ENCODE assay signal across 9 cellular contexts in genomic region chr19:14149509-14149994, GRCh38. TPM values are rescaled to one million over a fixed set of nuclear protein-coding genes. Genes with fewer than 3 reads are reported as not detected.
DNase-seq lines count a peak whose midpoint lies in the region; ATAC-seq, FAIRE-seq and TF ChIP-seq lines count a peak whose summit lies in the region.
"Had no signal": no experiment of that assay in that cellular context is flagged by ENCODE, and none has a peak within 500 bp of the region (broad histone marks: within the 10 kb centered on the region; RNA-seq: fewer than 3 reads in every experiment).

No MANE protein-coding gene starts in this region.

- DNase-seq in SK-N-SH (peak; percentile 77), astrocyte of the spinal cord (ENCODE audit: low read depth, low spot score) (peak; percentile 19), kidney (peak; percentile 94), Karpas-422 (no peak), NCI-H2081 treated with DMSO at 0.1 percent for 48 hours (lab: John Stamatoyannopoulos, UW) (no peak)
- peak; percentile 63 for DNase-seq in stimulated activated CD8-positive, alpha-beta memory T cell treated with anti-CD3 and anti-CD28 coated beads, Interleukin-4, amount 100 ng/mL, for 48 hours

- H3K9me3 ChIP-seq in SK-N-SH (no peaks in the 10 kb centered on the region), kidney (ENCODE audit: control insufficient read depth in 1 of 2, low read length in 2 of 2) (no peaks in the 10 kb centered on the region), Karpas-422 (ENCODE audit: low read length) (no peaks in the 10 kb centered on the region)

- TF ChIP-seq CTCF in SK-N-SH (IDR thresholded peaks at IDR 0.05) (no peak), astrocyte of the spinal cord (IDR thresholded peaks at IDR 0.05; ENCODE audit: low read depth, low read length) (no peak), kidney (IDR thresholded peaks at IDR 0.05; ENCODE audit: borderline replicate concordance, extremely low read depth, insufficient read depth) (no peak)

- intact Hi-C loops in kidney (cut with DNase I) = no loop called here

- H3K79me2 ChIP-seq in SK-N-SH (ENCODE audit: insufficient read depth) (no peaks in the 10 kb centered on the region), Karpas-422 (ENCODE audit: low read length) (no peaks in the 10 kb centered on the region)

- no peak for TF ChIP-seq EP300 in SK-N-SH (IDR thresholded peaks at IDR 0.05; ENCODE audit: borderline replicate concordance in 1 of 2, low read depth in 1 of 2, low read length in 1 of 2)

- H4K20me1 ChIP-seq in SK-N-SH (ENCODE audit: insufficient read depth) = no peaks in the 10 kb centered on the region
- peaks cover 22% of the 10 kb centered on the region; the same call in 1 of the 2 replicates for H4K20me1 ChIP-seq in Karpas-422 (ENCODE audit: insufficient read depth, low read depth, low read length)

- in situ Hi-C loops in astrocyte of the spinal cord (cut with HindIII; ENCODE audit: low sequenced_read_pairs) = no loop called here

- H3K27ac ChIP-seq in SK-N-SH (ENCODE audit: low read depth in 2 of 2, low read length in 1 of 2) = peak overlapping the region in 1 of 2 experiments; percentile 39; a peak in 1 of 4 replicates
- H3K27ac ChIP-seq in kidney (ENCODE audit: low read depth in 2 of 2, low read length in 2 of 2) = peak overlapping the region in 1 of 2 donors; percentile 30
- no peak overlapping the region for H3K27ac ChIP-seq in Karpas-422 (ENCODE audit: low read length)

- H3K9ac ChIP-seq in SK-N-SH (no peak overlapping the region), kidney (ENCODE audit: low read length in 2 of 2) (no peak overlapping the region), Karpas-422 (ENCODE audit: low read length) (no peak overlapping the region)

- FAIRE-seq in kidney (lab: Jason Lieb, UNC) = no peak
- FAIRE-seq: A204.1 had no signal

- H3K4me1 ChIP-seq in SK-N-SH (ENCODE audit: control insufficient read depth in 1 of 2, insufficient read depth in 2 of 2, low read depth in 1 of 2, low read length in 1 of 2) (peaks cover 0 to 26% of the 10 kb centered on the region in 2 experiments; a peak in 1 of 4 replicates), kidney (ENCODE audit: control insufficient read depth in 1 of 2, insufficient read depth in 1 of 2, low read depth in 1 of 2, low read length in 2 of 2) (peaks cover 0 to 14% of the 10 kb centered on the region in 2 donors), Karpas-422 (ENCODE audit: low read length) (no peaks in the 10 kb centered on the region)

- POLR2A ChIA-PET in SK-N-SH (lab: Yijun Ruan, JAX) = no interaction called here

- H2AFZ ChIP-seq in SK-N-SH (ENCODE audit: low read depth) (no peak overlapping the region), Karpas-422 (ENCODE audit: low read length) (no peak overlapping the region)

- CTCF ChIA-PET in SK-N-SH (lab: Yijun Ruan, JAX) = interaction anchor here (0.7 to 18.9 kb wide), 6 partner anchors 13 to 331 kb away, joined by 3 to 256 read pairs (median 7); partner anchors contain the start of gene ASF1B

- no peak for TF ChIP-seq RAD21 in SK-N-SH (IDR thresholded peaks at IDR 0.05; ENCODE audit: low read length)

- H3K9me2 ChIP-seq in SK-N-SH = no peaks in the 10 kb centered on the region
- H3K9me2 ChIP-seq in Karpas-422 (replicated peaks; ENCODE audit: insufficient read depth, low read length) = no peaks in the 10 kb centered on the region

- ATAC-seq in SK-N-SH treated with all-trans-retinoic acid at 6 μM for 48 hours = no peak
- ATAC-seq in HG03469 (IDR thresholded peaks at IDR 0.05; ENCODE audit: unreplicated experiment) = no peak

- peaks cover 2% of the 10 kb centered on the region for H3F3A ChIP-seq in SK-N-SH (replicated peaks; ENCODE audit: insufficient read depth)

- no peaks in the 10 kb centered on the region for H3K27me3 ChIP-seq in SK-N-SH (ENCODE audit: insufficient read depth)
- no peaks in the 10 kb centered on the region for H3K27me3 ChIP-seq in Karpas-422 (ENCODE audit: low read length)

- H3K36me3 ChIP-seq in SK-N-SH (replicated peaks in 1 of 2; ENCODE audit: control insufficient read depth in 1 of 2, insufficient read depth in 2 of 2, low read length in 1 of 2) = peaks cover 0 to 12% of the 10 kb centered on the region in 2 experiments
- no peaks in the 10 kb centered on the region for H3K36me3 ChIP-seq in kidney (ENCODE audit: control insufficient read depth in 1 of 2, insufficient read depth in 2 of 2, low read length in 2 of 2)
- no peaks in the 10 kb centered on the region for H3K36me3 ChIP-seq in Karpas-422 (ENCODE audit: insufficient read depth, low read length)

- H3K4me2 ChIP-seq in SK-N-SH (no peak overlapping the region), Karpas-422 (ENCODE audit: low read depth, low read length, poor library complexity, severe bottlenecking) (no peak overlapping the region)

- WGBS in SK-N-SH (ENCODE audit: low lambda C conversion rate) = 66% methylated on average over 14 of the region's 21 CpGs

- H3K4me3 ChIP-seq in SK-N-SH (ENCODE audit: low read depth in 2 of 2, low read length in 1 of 2) (no peak overlapping the region), astrocyte of the spinal cord (ENCODE audit: low read depth, low read length) (no peak overlapping the region), kidney (ENCODE audit: low read length in 2 of 2) (no peak overlapping the region), Karpas-422 (ENCODE audit: low read length) (no peak overlapping the region)

TF ChIP-seq in SK-N-SH, 30 proteins besides CTCF, POLR2A, EP300 and RAD21 (continues in another document):
- no peak for TF ChIP-seq FOXJ3 (CRISPR knock-in tag; IDR thresholded peaks at IDR 0.05)
- TF ChIP-seq MEF2A (IDR thresholded peaks at IDR 0.05; ENCODE audit: borderline replicate concordance, low read depth) = no peak
- TF ChIP-seq NRF1 (IDR thresholded peaks at IDR 0.05; ENCODE audit: low read depth, low read length) = no peak
- TF ChIP-seq RXRA (IDR thresholded peaks at IDR 0.05; ENCODE audit: borderline replicate concordance, low read depth) = no peak
- no peak for TF ChIP-seq ELF1 (IDR thresholded peaks at IDR 0.05)
- no peak for TF ChIP-seq POLR2AphosphoS5 (IDR thresholded peaks at IDR 0.05; ENCODE audit: low read depth, low read length)
- TF ChIP-seq SMC3 (IDR thresholded peaks at IDR 0.05; ENCODE audit: low read depth, low read length) = no peak
- TF ChIP-seq TEAD4 (IDR thresholded peaks at IDR 0.05; ENCODE audit: borderline replicate concordance, insufficient read depth) = no peak
- TF ChIP-seq SIN3A (IDR thresholded peaks at IDR 0.05; ENCODE audit: borderline replicate concordance, low read depth, low read length) = no peak

TF ChIP-seq in SK-N-SH treated with all-trans-retinoic acid at 6 μM for 48 hours, 23 proteins besides CTCF, POLR2A, EP300 and RAD21:
- TF ChIP-seq PPARA (CRISPR knock-in tag; IDR thresholded peaks at IDR 0.05; ENCODE audit: borderline replicate concordance) (no peak), ZNF70 (CRISPR knock-in tag; IDR thresholded peaks at IDR 0.05) (no peak), BACH2 (CRISPR knock-in tag; IDR thresholded peaks at IDR 0.05; ENCODE audit: borderline replicate concordance) (no peak), ZFP30 (CRISPR knock-in tag; IDR thresholded peaks at IDR 0.05) (no peak), ZNF565 (CRISPR knock-in tag; conservative IDR thresholded peaks at IDR 0.05; ENCODE audit: low read depth) (no peak)

RNA-seq across cellular contexts. Expression of gene ASF1B, which starts 13.2 kb away (rescaled TPM):
- 17.8 and 19.0 TPM in 2 replicates for polyA plus RNA-seq in SK-N-SH (2012; rRNA removed)
- 12.3 and 20.2 TPM in 2 replicates for polyA plus RNA-seq in SK-N-SH (2012; cell fraction: cytosol; rRNA removed)
- polyA plus RNA-seq in SK-N-SH (2012; cell fraction: nucleus; rRNA removed) = 9.1 and 10.0 TPM in 2 replicates
- total RNA-seq in kidney = 1.8 TPM
- 0.49 TPM for polyA plus RNA-seq in kidney (ENCODE audit: insufficient read depth, low read depth, low replicate concordance)
- 27.1 and 34.9 TPM in 2 replicates for total RNA-seq in Karpas-422 (2014; rRNA removed; shearing (Covaris generic); ENCODE audit: low replicate concordance)

RNA-seq across cellular contexts. Expression of gene PRKACA, which starts 32.0 kb away (rescaled TPM):
- polyA plus RNA-seq in SK-N-SH (2012; rRNA removed) = 17.2 and 48.4 TPM in 2 replicates
- 33.8 and 53.4 TPM in 2 replicates for polyA plus RNA-seq in SK-N-SH (2012; cell fraction: cytosol; rRNA removed)
- 32.5 and 44.9 TPM in 2 replicates for polyA plus RNA-seq in SK-N-SH (2012; cell fraction: nucleus; rRNA removed)
- 92.3 TPM for total RNA-seq in kidney
- 51.4 TPM for polyA plus RNA-seq in kidney (ENCODE audit: insufficient read depth, low read depth, low replicate concordance)
- total RNA-seq in Karpas-422 (2014; rRNA removed; shearing (Covaris generic); ENCODE audit: low replicate concordance) = 24.0 and 26.5 TPM in 2 replicates

RNA-seq across cellular contexts. Expression of gene ADGRL1, which starts 56.4 kb away (rescaled TPM):
- 13.4 TPM in 2 replicates for polyA plus RNA-seq in SK-N-SH (2012; rRNA removed)
- polyA plus RNA-seq in SK-N-SH (2012; cell fraction: cytosol; rRNA removed) = 4.6 and 7.8 TPM in 2 replicates
- 30.2 and 34.8 TPM in 2 replicates for polyA plus RNA-seq in SK-N-SH (2012; cell fraction: nucleus; rRNA removed)
- total RNA-seq in kidney = 30.2 TPM
- polyA plus RNA-seq in kidney (ENCODE audit: insufficient read depth, low read depth, low replicate concordance) = 6.3 TPM
- 0.40 and 1.2 TPM in 2 replicates for total RNA-seq in Karpas-422 (2014; rRNA removed; shearing (Covaris generic); ENCODE audit: low replicate concordance)

RNA-seq across cellular contexts. Expression of gene SAMD1, which starts 59.0 kb away (rescaled TPM):
- polyA plus RNA-seq in SK-N-SH (2012; rRNA removed) = 11.7 and 19.0 TPM in 2 replicates
- polyA plus RNA-seq in SK-N-SH (2012; cell fraction: cytosol; rRNA removed) = 12.1 and 16.7 TPM in 2 replicates
- polyA plus RNA-seq in SK-N-SH (2012; cell fraction: nucleus; rRNA removed) = 24.4 and 35.4 TPM in 2 replicates
- 28.3 TPM for total RNA-seq in kidney
- polyA plus RNA-seq in kidney (ENCODE audit: insufficient read depth, low read depth, low replicate concordance) = 23.3 TPM
- 31.8 and 81.5 TPM in 2 replicates for total RNA-seq in Karpas-422 (2014; rRNA removed; shearing (Covaris generic); ENCODE audit: low replicate concordance)

Comparison
In these comparisons a context has a peak if more than half of its experiments do, and no peak if none do; other contexts are left out.
1. DNase-seq: peak in SK-N-SH (single experiment), astrocyte of the spinal cord (single experiment), kidney (single experiment) and stimulated activated CD8-positive, alpha-beta memory T cell treated with anti-CD3 and anti-CD28 coated beads, Interleukin-4, amount 100 ng/mL, for 48 hours (single experiment); none in Karpas-422 (single experiment) and NCI-H2081 treated with DMSO at 0.1 percent for 48 hours (single experiment).
2. RNA of gene ASF1B, which starts 13.2 kb away (total RNA-seq): 27.1 to 34.9 TPM in Karpas-422; 1.8 TPM in kidney (single experiment); every median in the first group is over 10 times any median in the second.
3. RNA of gene ADGRL1, which starts 56.4 kb away (total RNA-seq): 30.2 TPM in kidney (single experiment); 0.40 to 1.2 TPM in Karpas-422; every median in the first group is over 10 times any median in the second.